In the genomic region with DNA sequence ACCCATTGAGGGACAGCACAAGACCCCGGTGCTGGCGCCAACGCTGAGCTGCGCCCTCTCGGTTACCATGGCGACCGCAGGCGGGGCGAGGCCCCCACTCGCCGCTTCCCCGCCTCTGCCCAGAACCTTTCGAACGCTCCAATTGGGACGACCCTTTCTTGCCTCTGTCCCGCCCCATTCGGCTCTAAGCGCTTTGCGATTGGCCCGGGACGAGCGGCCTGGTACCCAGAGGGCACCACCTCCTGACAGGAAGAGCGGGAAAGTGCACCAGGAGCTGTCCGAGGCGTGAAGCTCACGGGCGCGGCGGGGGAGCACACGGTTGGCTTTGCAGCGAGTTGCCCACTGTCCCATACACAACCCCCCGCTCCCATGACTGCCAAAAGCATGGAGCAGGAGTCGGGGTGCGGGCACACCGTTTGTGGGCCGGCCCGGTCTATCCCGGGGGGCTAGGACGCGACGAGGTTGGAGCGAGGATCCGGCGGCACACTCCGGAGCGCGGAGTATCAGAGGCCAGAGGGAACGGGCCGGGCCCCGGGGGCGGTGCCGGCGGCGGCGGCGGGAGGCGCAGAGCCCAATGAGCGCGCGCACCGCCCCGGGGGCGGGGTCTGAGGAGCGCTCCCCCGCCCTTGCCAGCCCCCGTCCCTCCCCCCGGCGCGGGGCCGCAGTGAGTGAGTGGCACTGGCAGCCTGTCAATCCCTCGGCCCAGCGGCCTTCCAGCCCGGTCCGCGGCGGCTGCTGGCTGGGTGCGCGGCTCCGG, we compare ENCODE assay signal across 1 cellular context.
A peak's percentile ranks its signal among the peaks of the same experiment; 100 is the strongest.
TF ChIP-seq lines count a peak whose summit lies in the region.

No MANE protein-coding gene starts in this region.

TF ChIP-seq in GM12878, 131 proteins besides CTCF, POLR2A, EP300 and RAD21 (continued from another document and continues in another):
- TF ChIP-seq CUX1 (IDR thresholded peaks at IDR 0.05; ENCODE audit: insufficient replicate concordance, low read depth, low read length) (no peak), IKZF1 (conservative IDR thresholded peaks at IDR 0.05) (peak; percentile 86), BHLHE40 (IDR thresholded peaks at IDR 0.05; ENCODE audit: borderline replicate concordance in 1 of 2, low read depth in 2 of 2, low read length in 1 of 2) (peak in 1 of 2 experiments; percentile 77; a peak in 2 of 4 replicates), NFXL1 (IDR thresholded peaks at IDR 0.05; ENCODE audit: borderline replicate concordance) (no peak), EED (IDR thresholded peaks at IDR 0.05; ENCODE audit: low read depth) (no peak), KLF5 (IDR thresholded peaks at IDR 0.05; ENCODE audit: partially characterized antibody) (no peak), TARDBP (IDR thresholded peaks at IDR 0.05; ENCODE audit: borderline replicate concordance) (no peak), TCF7 (IDR thresholded peaks at IDR 0.05; ENCODE audit: borderline replicate concordance) (no peak), PAX8 (IDR thresholded peaks at IDR 0.05) (no peak), CBX5 (IDR thresholded peaks at IDR 0.05; ENCODE audit: low read depth) (no peak), CREB1 (IDR thresholded peaks at IDR 0.05; ENCODE audit: low read depth) (no peak), PBX3 (IDR thresholded peaks at IDR 0.05; ENCODE audit: insufficient replicate concordance, low read depth, low read length) (peak; percentile 92), ASH2L (IDR thresholded peaks at IDR 0.05; ENCODE audit: borderline replicate concordance, low read depth) (no peak), SMC3 (IDR thresholded peaks at IDR 0.05; ENCODE audit: borderline replicate concordance, low read length) (no peak), CEBPB (IDR thresholded peaks at IDR 0.05; ENCODE audit: borderline replicate concordance in 1 of 2, low read depth in 2 of 2, low read length in 2 of 2) (no peak), SP1 (IDR thresholded peaks at IDR 0.05; ENCODE audit: low read depth, low read length) (peak; percentile 71), CHD1 (IDR thresholded peaks at IDR 0.05; ENCODE audit: low read depth, low read length) (no peak), SUPT20H (IDR thresholded peaks at IDR 0.05; ENCODE audit: borderline replicate concordance, control insufficient read depth, low read depth, low read length) (no peak), POU2F2 (IDR thresholded peaks at IDR 0.05; ENCODE audit: borderline replicate concordance, low read depth, low read length) (peak; percentile 43; the same call in 1 of the 3 replicates), ZNF592 (IDR thresholded peaks at IDR 0.05) (no peak), POLR2AphosphoS2 (IDR thresholded peaks at IDR 0.05; ENCODE audit: low read depth, low read length) (no peak), POLR2AphosphoS5 (IDR thresholded peaks at IDR 0.05; ENCODE audit: low read length) (peak; percentile 59; the same call in 1 of the 2 replicates), SIN3A (IDR thresholded peaks at IDR 0.05; ENCODE audit: low read depth, low read length) (no peak), SREBF1 (IDR thresholded peaks at IDR 0.05; ENCODE audit: low read length) (no peak), EZH2 (IDR thresholded peaks at IDR 0.05; ENCODE audit: borderline replicate concordance, control insufficient read depth, low read depth, low read length) (no peak), FOXM1 (IDR thresholded peaks at IDR 0.05; ENCODE audit: low read depth, low read length) (no peak), NR2C1 (IDR thresholded peaks at IDR 0.05) (no peak), BACH1 (IDR thresholded peaks at IDR 0.05; ENCODE audit: borderline replicate concordance) (no peak; the same call in 1 of the 2 replicates), SIX5 (IDR thresholded peaks at IDR 0.05; ENCODE audit: low read depth, low read length, severe bottlenecking) (no peak), MLLT1 (IDR thresholded peaks at IDR 0.05) (peak; percentile 54), SRF (IDR thresholded peaks at IDR 0.05; ENCODE audit: low read depth in 2 of 2, low read length in 2 of 2) (no peak), STAT1 (conservative IDR thresholded peaks at IDR 0.05) (no peak), EGR1 (IDR thresholded peaks at IDR 0.05; ENCODE audit: borderline replicate concordance in 1 of 2, low read depth in 2 of 2, low read length in 2 of 2) (no peak), HDAC2 (IDR thresholded peaks at IDR 0.05) (no peak), ZSCAN29 (IDR thresholded peaks at IDR 0.05) (no peak), ATF2 (IDR thresholded peaks at IDR 0.05; ENCODE audit: low read length) (no peak), CHD4 (IDR thresholded peaks at IDR 0.05) (no peak)
- TF ChIP-seq, protein P1, sequence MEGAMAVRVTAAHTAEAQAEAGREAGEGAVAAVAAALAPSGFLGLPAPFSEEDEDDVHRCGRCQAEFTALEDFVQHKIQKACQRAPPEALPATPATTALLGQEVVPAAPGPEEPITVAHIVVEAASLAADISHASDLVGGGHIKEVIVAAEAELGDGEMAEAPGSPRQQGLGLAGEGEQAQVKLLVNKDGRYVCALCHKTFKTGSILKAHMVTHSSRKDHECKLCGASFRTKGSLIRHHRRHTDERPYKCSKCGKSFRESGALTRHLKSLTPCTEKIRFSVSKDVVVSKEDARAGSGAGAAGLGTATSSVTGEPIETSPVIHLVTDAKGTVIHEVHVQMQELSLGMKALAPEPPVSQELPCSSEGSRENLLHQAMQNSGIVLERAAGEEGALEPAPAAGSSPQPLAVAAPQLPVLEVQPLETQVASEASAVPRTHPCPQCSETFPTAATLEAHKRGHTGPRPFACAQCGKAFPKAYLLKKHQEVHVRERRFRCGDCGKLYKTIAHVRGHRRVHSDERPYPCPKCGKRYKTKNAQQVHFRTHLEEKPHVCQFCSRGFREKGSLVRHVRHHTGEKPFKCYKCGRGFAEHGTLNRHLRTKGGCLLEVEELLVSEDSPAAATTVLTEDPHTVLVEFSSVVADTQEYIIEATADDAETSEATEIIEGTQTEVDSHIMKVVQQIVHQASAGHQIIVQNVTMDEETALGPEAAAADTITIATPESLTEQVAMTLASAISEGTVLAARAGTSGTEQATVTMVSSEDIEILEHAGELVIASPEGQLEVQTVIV (IDR thresholded peaks at IDR 0.05; ENCODE audit: borderline replicate concordance, partially characterized antibody): no peak
- TF ChIP-seq, protein P2, sequence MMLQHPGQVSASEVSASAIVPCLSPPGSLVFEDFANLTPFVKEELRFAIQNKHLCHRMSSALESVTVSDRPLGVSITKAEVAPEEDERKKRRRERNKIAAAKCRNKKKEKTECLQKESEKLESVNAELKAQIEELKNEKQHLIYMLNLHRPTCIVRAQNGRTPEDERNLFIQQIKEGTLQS (IDR thresholded peaks at IDR 0.05; ENCODE audit: borderline replicate concordance, extremely low read depth, low read depth, low read length): no peak
- TF ChIP-seq, protein P3, sequence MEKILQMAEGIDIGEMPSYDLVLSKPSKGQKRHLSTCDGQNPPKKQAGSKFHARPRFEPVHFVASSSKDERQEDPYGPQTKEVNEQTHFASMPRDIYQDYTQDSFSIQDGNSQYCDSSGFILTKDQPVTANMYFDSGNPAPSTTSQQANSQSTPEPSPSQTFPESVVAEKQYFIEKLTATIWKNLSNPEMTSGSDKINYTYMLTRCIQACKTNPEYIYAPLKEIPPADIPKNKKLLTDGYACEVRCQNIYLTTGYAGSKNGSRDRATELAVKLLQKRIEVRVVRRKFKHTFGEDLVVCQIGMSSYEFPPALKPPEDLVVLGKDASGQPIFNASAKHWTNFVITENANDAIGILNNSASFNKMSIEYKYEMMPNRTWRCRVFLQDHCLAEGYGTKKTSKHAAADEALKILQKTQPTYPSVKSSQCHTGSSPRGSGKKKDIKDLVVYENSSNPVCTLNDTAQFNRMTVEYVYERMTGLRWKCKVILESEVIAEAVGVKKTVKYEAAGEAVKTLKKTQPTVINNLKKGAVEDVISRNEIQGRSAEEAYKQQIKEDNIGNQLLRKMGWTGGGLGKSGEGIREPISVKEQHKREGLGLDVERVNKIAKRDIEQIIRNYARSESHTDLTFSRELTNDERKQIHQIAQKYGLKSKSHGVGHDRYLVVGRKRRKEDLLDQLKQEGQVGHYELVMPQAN (conservative IDR thresholded peaks at IDR 0.05): peak; percentile 80
